ENCODE assay signal across 8 cellular contexts in genomic region chr10:77925410-77925794, GRCh38. TPM values are rescaled to one million over a fixed set of nuclear protein-coding genes. Genes with fewer than 3 reads are reported as not detected.
DNase-seq lines count a peak whose midpoint lies in the region; ATAC-seq and TF ChIP-seq lines count a peak whose summit lies in the region.

No MANE protein-coding gene starts in this region.

- intact Hi-C loops in body of pancreas (cut with DNase I), result no loop called here

- DNase-seq in Ammon's horn (ENCODE audit: low spot score) (peak; percentile 50), HT1080 (ENCODE audit: low read depth) (peak; percentile 43), body of pancreas (peak; percentile 13 to 41 (median 29)), iPS-NIHi11 (ENCODE audit: low spot score) (peak; percentile 35), smooth muscle cell (lab: John Stamatoyannopoulos, UW; ENCODE audit: unreplicated experiment) (no peak), SKM-1 treated with dmso at 0.1 percent for 144 hours (lab: John Stamatoyannopoulos, UW; ENCODE audit: unreplicated experiment) (no peak), NCI-H2196 (lab: John Stamatoyannopoulos, UW; ENCODE audit: unreplicated experiment) (no peak)

- TF ChIP-seq POLR2A in body of pancreas (IDR thresholded peaks at IDR 0.05), result no peak

- no peaks in the 10 kb centered on the region for H3K27me3 ChIP-seq in body of pancreas
- no peaks in the 10 kb centered on the region for H3K27me3 ChIP-seq in smooth muscle cell (ENCODE audit: low read depth)

- H3K4me3 ChIP-seq in body of pancreas (peak overlapping the region in 1 of 2 donors; percentile 56), smooth muscle cell (peak overlapping the region; percentile 86)

- ATAC-seq in body of pancreas (no peak), GM18858 (IDR thresholded peaks at IDR 0.05; ENCODE audit: unreplicated experiment) (no peak)

- no peak for TF ChIP-seq CTCF in body of pancreas (IDR thresholded peaks at IDR 0.05)
- no peak for TF ChIP-seq CTCF in smooth muscle cell (IDR thresholded peaks at IDR 0.05; ENCODE audit: borderline replicate concordance, insufficient read depth, poor library complexity, severe bottlenecking)

- H3K4me1 ChIP-seq in body of pancreas (peaks cover 31% of the 10 kb centered on the region), smooth muscle cell (ENCODE audit: low read depth) (peaks cover 23% of the 10 kb centered on the region)

- peaks cover 11% of the 10 kb centered on the region for H3F3A ChIP-seq in smooth muscle cell (ENCODE audit: low read depth)

- peak overlapping the region in 3 of 4 donors; percentile 57 to 79 (median 74) for H3K27ac ChIP-seq in body of pancreas
- no peak overlapping the region for H3K27ac ChIP-seq in smooth muscle cell (ENCODE audit: low read depth)

- H3K9ac ChIP-seq in smooth muscle cell (ENCODE audit: low read depth), result peak overlapping the region; percentile 66

- peak overlapping the region; percentile 71 for H2AFZ ChIP-seq in smooth muscle cell (ENCODE audit: low read depth)

- H4K20me1 ChIP-seq in smooth muscle cell (ENCODE audit: low read depth), result peaks cover 53% of the 10 kb centered on the region

- WGBS in body of pancreas, 2 donors, result 13 to 15% methylated on average over 6 to 7 of the region's 7 CpGs
- 28% methylated on average over 7 of the region's 7 CpGs for WGBS in smooth muscle cell (ENCODE audit: low lambda C conversion rate)

- no peaks in the 10 kb centered on the region for H3K36me3 ChIP-seq in body of pancreas (replicated peaks in 1 of 2; ENCODE audit: insufficient read depth in 1 of 2, low read depth in 2 of 2)
- no peaks in the 10 kb centered on the region for H3K36me3 ChIP-seq in smooth muscle cell (ENCODE audit: low read depth)

- H3K79me2 ChIP-seq in smooth muscle cell (ENCODE audit: low read depth), result peaks cover 54% of the 10 kb centered on the region

- no peaks in the 10 kb centered on the region for H3K9me3 ChIP-seq in body of pancreas
- no peaks in the 10 kb centered on the region for H3K9me3 ChIP-seq in smooth muscle cell (replicated peaks; ENCODE audit: low read depth)

- peak overlapping the region; percentile 97 for H3K4me2 ChIP-seq in smooth muscle cell

RNA-seq across cellular contexts. Expression of gene DLG5, which starts 1.2 kb away (rescaled TPM):
- total RNA-seq in HT1080 (2014; rRNA removed; shearing (Covaris generic)), result 22.3 and 28.4 TPM in 2 replicates
- polyA plus RNA-seq in HT1080 (2015; cell fraction: cytosol; rRNA removed), result 19.1 and 21.6 TPM in 2 replicates
- 46.1 and 50.0 TPM in 2 replicates for polyA plus RNA-seq in HT1080 (2015; cell fraction: nucleus; rRNA removed)
- total RNA-seq in body of pancreas, result 10 to 100 TPM; 22.6 to 35.6 TPM
- 20.4 and 21.8 TPM in 2 replicates for total RNA-seq in smooth muscle cell
- polyA plus RNA-seq in smooth muscle cell, result 11.3 and 14.6 TPM in 2 replicates

Comparison
In these comparisons a context has a peak if more than half of its experiments do, and no peak if none do; other contexts are left out.
1. DNase-seq: peak in Ammon's horn (single experiment), HT1080 (single experiment), body of pancreas (4 of 4) and iPS-NIHi11 (single experiment); none in smooth muscle cell (single experiment), SKM-1 treated with dmso at 0.1 percent for 144 hours (single experiment) and NCI-H2196 (single experiment).